Comparison of ENCODE assay signal across 1 cellular context in the genomic region with DNA sequence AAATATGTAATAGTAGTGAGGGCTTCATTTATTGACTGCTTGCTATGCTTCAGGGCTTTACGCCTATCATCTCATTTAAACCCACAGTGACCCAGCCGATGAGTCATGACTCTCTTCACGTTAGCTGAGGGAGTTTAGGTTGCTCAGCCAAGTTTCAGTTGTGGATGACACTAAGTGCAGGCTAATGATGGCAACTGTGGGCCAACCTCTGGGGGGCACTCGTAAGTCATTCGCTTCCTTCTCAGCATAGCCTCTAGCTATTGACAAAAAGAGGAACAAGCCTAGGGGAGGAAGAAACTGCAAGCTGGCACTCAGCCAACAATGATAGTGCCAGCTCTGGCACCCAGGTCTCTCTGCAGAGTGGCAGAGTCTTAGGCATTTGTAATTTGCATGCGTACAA.
TF ChIP-seq lines count a peak whose summit lies in the region.

No MANE protein-coding gene starts in this region.

TF ChIP-seq in K562, 482 proteins besides CTCF, POLR2A, EP300 and RAD21 (continued from another document):
- TF ChIP-seq, protein P1, sequence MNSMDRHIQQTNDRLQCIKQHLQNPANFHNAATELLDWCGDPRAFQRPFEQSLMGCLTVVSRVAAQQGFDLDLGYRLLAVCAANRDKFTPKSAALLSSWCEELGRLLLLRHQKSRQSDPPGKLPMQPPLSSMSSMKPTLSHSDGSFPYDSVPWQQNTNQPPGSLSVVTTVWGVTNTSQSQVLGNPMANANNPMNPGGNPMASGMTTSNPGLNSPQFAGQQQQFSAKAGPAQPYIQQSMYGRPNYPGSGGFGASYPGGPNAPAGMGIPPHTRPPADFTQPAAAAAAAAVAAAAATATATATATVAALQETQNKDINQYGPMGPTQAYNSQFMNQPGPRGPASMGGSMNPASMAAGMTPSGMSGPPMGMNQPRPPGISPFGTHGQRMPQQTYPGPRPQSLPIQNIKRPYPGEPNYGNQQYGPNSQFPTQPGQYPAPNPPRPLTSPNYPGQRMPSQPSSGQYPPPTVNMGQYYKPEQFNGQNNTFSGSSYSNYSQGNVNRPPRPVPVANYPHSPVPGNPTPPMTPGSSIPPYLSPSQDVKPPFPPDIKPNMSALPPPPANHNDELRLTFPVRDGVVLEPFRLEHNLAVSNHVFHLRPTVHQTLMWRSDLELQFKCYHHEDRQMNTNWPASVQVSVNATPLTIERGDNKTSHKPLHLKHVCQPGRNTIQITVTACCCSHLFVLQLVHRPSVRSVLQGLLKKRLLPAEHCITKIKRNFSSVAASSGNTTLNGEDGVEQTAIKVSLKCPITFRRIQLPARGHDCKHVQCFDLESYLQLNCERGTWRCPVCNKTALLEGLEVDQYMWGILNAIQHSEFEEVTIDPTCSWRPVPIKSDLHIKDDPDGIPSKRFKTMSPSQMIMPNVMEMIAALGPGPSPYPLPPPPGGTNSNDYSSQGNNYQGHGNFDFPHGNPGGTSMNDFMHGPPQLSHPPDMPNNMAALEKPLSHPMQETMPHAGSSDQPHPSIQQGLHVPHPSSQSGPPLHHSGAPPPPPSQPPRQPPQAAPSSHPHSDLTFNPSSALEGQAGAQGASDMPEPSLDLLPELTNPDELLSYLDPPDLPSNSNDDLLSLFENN (IDR thresholded peaks at IDR 0.05; ENCODE audit: low read depth in 2 of 2, low read length in 2 of 2), result no peak
- TF ChIP-seq CBFA2T3 (IDR thresholded peaks at IDR 0.05) (no peak), NFIX (CRISPR knock-in tag; IDR thresholded peaks at IDR 0.05; ENCODE audit: low read depth) (peak; percentile 81), TEAD2 (tag; IDR thresholded peaks at IDR 0.05) (no peak), C11orf30 (IDR thresholded peaks at IDR 0.05; ENCODE audit: low read depth) (0 out of 2 replicates have a peak, but pooled peaks have one; percentile 12), CHCHD3 (CRISPR knock-in tag; IDR thresholded peaks at IDR 0.05) (no peak), SMAD1 (IDR thresholded peaks at IDR 0.05; ENCODE audit: low read depth, low read length, partially characterized antibody) (peak; percentile 57), FOSL1 (tag; conservative IDR thresholded peaks at IDR 0.05) (peak; percentile 54), NFRKB (IDR thresholded peaks at IDR 0.05; ENCODE audit: low read depth) (no peak), SPI1 (IDR thresholded peaks at IDR 0.05; ENCODE audit: borderline replicate concordance, low read depth, low read length) (peak; percentile 83), SMC3 (conservative IDR thresholded peaks at IDR 0.05; ENCODE audit: insufficient read depth, low read depth, low read length) (0 out of 2 replicates have a peak, but pooled peaks have one; percentile 15), JUND (IDR thresholded peaks at IDR 0.05; ENCODE audit: borderline replicate concordance, low read depth, low read length) (no peak; the same call in 1 of the 2 replicates), JUND (tag; IDR thresholded peaks at IDR 0.05; ENCODE audit: borderline replicate concordance, low read depth, low read length) (peak; percentile 80; the same call in 2 of the 3 replicates), NFIC (IDR thresholded peaks at IDR 0.05) (peak; percentile 98), SNIP1 (IDR thresholded peaks at IDR 0.05; ENCODE audit: low read depth) (no peak), MEIS2 (IDR thresholded peaks at IDR 0.05; ENCODE audit: partially characterized antibody) (no peak)
- TF ChIP-seq, protein P2, sequence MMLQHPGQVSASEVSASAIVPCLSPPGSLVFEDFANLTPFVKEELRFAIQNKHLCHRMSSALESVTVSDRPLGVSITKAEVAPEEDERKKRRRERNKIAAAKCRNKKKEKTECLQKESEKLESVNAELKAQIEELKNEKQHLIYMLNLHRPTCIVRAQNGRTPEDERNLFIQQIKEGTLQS (IDR thresholded peaks at IDR 0.05), result peak; percentile 60
- TF ChIP-seq, protein P2 (CRISPR knock-in tag; conservative IDR thresholded peaks at IDR 0.05), result no peak
- TF ChIP-seq, protein P3, sequence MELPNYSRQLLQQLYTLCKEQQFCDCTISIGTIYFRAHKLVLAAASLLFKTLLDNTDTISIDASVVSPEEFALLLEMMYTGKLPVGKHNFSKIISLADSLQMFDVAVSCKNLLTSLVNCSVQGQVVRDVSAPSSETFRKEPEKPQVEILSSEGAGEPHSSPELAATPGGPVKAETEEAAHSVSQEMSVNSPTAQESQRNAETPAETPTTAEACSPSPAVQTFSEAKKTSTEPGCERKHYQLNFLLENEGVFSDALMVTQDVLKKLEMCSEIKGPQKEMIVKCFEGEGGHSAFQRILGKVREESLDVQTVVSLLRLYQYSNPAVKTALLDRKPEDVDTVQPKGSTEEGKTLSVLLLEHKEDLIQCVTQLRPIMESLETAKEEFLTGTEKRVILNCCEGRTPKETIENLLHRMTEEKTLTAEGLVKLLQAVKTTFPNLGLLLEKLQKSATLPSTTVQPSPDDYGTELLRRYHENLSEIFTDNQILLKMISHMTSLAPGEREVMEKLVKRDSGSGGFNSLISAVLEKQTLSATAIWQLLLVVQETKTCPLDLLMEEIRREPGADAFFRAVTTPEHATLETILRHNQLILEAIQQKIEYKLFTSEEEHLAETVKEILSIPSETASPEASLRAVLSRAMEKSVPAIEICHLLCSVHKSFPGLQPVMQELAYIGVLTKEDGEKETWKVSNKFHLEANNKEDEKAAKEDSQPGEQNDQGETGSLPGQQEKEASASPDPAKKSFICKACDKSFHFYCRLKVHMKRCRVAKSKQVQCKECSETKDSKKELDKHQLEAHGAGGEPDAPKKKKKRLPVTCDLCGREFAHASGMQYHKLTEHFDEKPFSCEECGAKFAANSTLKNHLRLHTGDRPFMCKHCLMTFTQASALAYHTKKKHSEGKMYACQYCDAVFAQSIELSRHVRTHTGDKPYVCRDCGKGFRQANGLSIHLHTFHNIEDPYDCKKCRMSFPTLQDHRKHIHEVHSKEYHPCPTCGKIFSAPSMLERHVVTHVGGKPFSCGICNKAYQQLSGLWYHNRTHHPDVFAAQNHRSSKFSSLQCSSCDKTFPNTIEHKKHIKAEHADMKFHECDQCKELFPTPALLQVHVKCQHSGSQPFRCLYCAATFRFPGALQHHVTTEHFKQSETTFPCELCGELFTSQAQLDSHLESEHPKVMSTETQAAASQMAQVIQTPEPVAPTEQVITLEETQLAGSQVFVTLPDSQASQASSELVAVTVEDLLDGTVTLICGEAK (IDR thresholded peaks at IDR 0.05), result no peak
- TF ChIP-seq, protein P3 (CRISPR knock-in tag; IDR thresholded peaks at IDR 0.05), result no peak
- TF ChIP-seq, protein P4, sequence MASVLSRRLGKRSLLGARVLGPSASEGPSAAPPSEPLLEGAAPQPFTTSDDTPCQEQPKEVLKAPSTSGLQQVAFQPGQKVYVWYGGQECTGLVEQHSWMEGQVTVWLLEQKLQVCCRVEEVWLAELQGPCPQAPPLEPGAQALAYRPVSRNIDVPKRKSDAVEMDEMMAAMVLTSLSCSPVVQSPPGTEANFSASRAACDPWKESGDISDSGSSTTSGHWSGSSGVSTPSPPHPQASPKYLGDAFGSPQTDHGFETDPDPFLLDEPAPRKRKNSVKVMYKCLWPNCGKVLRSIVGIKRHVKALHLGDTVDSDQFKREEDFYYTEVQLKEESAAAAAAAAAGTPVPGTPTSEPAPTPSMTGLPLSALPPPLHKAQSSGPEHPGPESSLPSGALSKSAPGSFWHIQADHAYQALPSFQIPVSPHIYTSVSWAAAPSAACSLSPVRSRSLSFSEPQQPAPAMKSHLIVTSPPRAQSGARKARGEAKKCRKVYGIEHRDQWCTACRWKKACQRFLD (CRISPR knock-in tag; IDR thresholded peaks at IDR 0.05), result no peak
- TF ChIP-seq, protein P5, sequence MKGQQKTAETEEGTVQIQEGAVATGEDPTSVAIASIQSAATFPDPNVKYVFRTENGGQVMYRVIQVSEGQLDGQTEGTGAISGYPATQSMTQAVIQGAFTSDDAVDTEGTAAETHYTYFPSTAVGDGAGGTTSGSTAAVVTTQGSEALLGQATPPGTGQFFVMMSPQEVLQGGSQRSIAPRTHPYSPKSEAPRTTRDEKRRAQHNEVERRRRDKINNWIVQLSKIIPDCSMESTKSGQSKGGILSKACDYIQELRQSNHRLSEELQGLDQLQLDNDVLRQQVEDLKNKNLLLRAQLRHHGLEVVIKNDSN (CRISPR knock-in tag; IDR thresholded peaks at IDR 0.05), result no peak
